In the genomic region with DNA sequence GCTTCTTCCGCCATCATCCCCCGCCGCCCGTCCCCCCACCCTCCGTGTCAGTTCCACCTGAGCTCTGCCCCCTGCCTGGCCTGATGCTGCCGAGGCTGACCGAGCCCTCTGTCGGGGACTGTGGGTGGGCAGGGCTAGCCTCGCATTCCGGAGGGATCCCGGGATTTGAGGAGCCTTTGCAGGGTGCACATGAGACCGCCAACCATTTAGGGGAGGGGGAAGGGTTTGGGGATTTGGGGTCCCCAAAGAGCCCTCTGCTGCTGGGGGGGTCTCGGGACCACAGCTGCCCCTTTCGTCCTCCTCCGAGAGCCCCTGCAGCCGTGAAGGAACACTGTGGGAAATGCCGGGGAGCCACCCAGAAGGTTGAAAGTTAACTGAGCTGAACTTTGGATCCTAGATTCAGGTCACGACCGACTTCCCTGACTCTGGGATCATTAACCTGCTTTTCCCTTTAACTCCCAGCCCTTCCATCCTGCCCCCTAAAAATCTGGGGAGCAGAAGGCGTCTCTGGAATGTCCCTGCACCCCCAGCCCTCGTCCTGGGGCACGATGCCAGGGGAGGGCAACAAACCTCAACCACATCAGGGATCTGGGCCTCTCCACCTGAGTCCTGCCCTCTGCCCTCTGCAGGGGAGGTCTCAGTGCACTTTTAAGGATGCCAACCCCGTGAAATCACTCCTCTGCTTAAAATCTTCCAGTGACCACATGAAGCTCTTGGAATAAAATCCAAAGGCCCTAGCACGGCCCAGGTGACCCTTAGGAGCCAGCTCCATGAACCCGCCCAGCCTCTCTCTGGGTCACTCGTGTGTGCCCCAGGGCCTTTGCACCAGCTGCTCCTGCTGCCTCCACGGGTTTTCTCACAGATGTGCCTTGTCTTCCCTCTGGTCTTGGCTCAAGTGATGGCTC, we compare ENCODE assay signal across 1 cellular context.
TF ChIP-seq lines count a peak whose summit lies in the region.

No MANE protein-coding gene starts in this region.

TF ChIP-seq in HepG2, 621 proteins besides CTCF, POLR2A, EP300 and RAD21 (continued from another document and continues in another):
- TF ChIP-seq ZNF572 (CRISPR knock-in tag; IDR thresholded peaks at IDR 0.05): no peak
- TF ChIP-seq, protein P1, sequence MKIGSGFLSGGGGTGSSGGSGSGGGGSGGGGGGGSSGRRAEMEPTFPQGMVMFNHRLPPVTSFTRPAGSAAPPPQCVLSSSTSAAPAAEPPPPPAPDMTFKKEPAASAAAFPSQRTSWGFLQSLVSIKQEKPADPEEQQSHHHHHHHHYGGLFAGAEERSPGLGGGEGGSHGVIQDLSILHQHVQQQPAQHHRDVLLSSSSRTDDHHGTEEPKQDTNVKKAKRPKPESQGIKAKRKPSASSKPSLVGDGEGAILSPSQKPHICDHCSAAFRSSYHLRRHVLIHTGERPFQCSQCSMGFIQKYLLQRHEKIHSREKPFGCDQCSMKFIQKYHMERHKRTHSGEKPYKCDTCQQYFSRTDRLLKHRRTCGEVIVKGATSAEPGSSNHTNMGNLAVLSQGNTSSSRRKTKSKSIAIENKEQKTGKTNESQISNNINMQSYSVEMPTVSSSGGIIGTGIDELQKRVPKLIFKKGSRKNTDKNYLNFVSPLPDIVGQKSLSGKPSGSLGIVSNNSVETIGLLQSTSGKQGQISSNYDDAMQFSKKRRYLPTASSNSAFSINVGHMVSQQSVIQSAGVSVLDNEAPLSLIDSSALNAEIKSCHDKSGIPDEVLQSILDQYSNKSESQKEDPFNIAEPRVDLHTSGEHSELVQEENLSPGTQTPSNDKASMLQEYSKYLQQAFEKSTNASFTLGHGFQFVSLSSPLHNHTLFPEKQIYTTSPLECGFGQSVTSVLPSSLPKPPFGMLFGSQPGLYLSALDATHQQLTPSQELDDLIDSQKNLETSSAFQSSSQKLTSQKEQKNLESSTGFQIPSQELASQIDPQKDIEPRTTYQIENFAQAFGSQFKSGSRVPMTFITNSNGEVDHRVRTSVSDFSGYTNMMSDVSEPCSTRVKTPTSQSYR (CRISPR knock-in tag; IDR thresholded peaks at IDR 0.05; ENCODE audit: borderline replicate concordance): no peak
- TF ChIP-seq MXD4 (CRISPR knock-in tag; IDR thresholded peaks at IDR 0.05): no peak
- peak; percentile 80 for TF ChIP-seq RARA (CRISPR knock-in tag; IDR thresholded peaks at IDR 0.05)
- TF ChIP-seq, protein P2, sequence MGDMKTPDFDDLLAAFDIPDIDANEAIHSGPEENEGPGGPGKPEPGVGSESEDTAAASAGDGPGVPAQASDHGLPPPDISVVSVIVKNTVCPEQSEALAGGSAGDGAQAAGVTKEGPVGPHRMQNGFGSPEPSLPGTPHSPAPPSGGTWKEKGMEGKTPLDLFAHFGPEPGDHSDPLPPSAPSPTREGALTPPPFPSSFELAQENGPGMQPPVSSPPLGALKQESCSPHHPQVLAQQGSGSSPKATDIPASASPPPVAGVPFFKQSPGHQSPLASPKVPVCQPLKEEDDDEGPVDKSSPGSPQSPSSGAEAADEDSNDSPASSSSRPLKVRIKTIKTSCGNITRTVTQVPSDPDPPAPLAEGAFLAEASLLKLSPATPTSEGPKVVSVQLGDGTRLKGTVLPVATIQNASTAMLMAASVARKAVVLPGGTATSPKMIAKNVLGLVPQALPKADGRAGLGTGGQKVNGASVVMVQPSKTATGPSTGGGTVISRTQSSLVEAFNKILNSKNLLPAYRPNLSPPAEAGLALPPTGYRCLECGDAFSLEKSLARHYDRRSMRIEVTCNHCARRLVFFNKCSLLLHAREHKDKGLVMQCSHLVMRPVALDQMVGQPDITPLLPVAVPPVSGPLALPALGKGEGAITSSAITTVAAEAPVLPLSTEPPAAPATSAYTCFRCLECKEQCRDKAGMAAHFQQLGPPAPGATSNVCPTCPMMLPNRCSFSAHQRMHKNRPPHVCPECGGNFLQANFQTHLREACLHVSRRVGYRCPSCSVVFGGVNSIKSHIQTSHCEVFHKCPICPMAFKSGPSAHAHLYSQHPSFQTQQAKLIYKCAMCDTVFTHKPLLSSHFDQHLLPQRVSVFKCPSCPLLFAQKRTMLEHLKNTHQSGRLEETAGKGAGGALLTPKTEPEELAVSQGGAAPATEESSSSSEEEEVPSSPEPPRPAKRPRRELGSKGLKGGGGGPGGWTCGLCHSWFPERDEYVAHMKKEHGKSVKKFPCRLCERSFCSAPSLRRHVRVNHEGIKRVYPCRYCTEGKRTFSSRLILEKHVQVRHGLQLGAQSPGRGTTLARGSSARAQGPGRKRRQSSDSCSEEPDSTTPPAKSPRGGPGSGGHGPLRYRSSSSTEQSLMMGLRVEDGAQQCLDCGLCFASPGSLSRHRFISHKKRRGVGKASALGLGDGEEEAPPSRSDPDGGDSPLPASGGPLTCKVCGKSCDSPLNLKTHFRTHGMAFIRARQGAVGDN (CRISPR knock-in tag; IDR thresholded peaks at IDR 0.05): peak; percentile 67
- TF ChIP-seq NR2F2 (IDR thresholded peaks at IDR 0.05; ENCODE audit: borderline replicate concordance, low read depth): 0 out of 2 replicates have a peak, but pooled peaks have one; percentile 29
- TF ChIP-seq NFKB2 (CRISPR knock-in tag; IDR thresholded peaks at IDR 0.05; ENCODE audit: borderline replicate concordance): no peak
- TF ChIP-seq, protein P3, sequence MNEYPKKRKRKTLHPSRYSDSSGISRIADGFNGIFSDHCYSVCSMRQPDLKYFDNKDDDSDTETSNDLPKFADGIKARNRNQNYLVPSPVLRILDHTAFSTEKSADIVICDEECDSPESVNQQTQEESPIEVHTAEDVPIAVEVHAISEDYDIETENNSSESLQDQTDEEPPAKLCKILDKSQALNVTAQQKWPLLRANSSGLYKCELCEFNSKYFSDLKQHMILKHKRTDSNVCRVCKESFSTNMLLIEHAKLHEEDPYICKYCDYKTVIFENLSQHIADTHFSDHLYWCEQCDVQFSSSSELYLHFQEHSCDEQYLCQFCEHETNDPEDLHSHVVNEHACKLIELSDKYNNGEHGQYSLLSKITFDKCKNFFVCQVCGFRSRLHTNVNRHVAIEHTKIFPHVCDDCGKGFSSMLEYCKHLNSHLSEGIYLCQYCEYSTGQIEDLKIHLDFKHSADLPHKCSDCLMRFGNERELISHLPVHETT (CRISPR knock-in tag; conservative IDR thresholded peaks at IDR 0.05): no peak
- no peak for TF ChIP-seq TOE1 (CRISPR knock-in tag; IDR thresholded peaks at IDR 0.05)
- peak; percentile 65 for TF ChIP-seq ASH2L (IDR thresholded peaks at IDR 0.05; ENCODE audit: insufficient read length, low read depth, low read length)
- TF ChIP-seq STAT5B (CRISPR knock-in tag; IDR thresholded peaks at IDR 0.05): no peak
- TF ChIP-seq, protein P4, sequence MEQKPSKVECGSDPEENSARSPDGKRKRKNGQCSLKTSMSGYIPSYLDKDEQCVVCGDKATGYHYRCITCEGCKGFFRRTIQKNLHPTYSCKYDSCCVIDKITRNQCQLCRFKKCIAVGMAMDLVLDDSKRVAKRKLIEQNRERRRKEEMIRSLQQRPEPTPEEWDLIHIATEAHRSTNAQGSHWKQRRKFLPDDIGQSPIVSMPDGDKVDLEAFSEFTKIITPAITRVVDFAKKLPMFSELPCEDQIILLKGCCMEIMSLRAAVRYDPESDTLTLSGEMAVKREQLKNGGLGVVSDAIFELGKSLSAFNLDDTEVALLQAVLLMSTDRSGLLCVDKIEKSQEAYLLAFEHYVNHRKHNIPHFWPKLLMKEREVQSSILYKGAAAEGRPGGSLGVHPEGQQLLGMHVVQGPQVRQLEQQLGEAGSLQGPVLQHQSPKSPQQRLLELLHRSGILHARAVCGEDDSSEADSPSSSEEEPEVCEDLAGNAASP (CRISPR knock-in tag; IDR thresholded peaks at IDR 0.05; ENCODE audit: borderline replicate concordance): peak; percentile 29; the same call in 1 of the 2 replicates
- no peak for TF ChIP-seq MEF2D (CRISPR knock-in tag; IDR thresholded peaks at IDR 0.05)
- TF ChIP-seq, protein P5, sequence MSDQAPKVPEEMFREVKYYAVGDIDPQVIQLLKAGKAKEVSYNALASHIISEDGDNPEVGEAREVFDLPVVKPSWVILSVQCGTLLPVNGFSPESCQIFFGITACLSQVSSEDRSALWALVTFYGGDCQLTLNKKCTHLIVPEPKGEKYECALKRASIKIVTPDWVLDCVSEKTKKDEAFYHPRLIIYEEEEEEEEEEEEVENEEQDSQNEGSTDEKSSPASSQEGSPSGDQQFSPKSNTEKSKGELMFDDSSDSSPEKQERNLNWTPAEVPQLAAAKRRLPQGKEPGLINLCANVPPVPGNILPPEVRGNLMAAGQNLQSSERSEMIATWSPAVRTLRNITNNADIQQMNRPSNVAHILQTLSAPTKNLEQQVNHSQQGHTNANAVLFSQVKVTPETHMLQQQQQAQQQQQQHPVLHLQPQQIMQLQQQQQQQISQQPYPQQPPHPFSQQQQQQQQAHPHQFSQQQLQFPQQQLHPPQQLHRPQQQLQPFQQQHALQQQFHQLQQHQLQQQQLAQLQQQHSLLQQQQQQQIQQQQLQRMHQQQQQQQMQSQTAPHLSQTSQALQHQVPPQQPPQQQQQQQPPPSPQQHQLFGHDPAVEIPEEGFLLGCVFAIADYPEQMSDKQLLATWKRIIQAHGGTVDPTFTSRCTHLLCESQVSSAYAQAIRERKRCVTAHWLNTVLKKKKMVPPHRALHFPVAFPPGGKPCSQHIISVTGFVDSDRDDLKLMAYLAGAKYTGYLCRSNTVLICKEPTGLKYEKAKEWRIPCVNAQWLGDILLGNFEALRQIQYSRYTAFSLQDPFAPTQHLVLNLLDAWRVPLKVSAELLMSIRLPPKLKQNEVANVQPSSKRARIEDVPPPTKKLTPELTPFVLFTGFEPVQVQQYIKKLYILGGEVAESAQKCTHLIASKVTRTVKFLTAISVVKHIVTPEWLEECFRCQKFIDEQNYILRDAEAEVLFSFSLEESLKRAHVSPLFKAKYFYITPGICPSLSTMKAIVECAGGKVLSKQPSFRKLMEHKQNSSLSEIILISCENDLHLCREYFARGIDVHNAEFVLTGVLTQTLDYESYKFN (CRISPR knock-in tag; conservative IDR thresholded peaks at IDR 0.05): peak; percentile 54
- TF ChIP-seq ZNF432 (CRISPR knock-in tag; IDR thresholded peaks at IDR 0.05; ENCODE audit: borderline replicate concordance): no peak
- TF ChIP-seq ZNF670 (CRISPR knock-in tag; IDR thresholded peaks at IDR 0.05; ENCODE audit: borderline replicate concordance): no peak
- TF ChIP-seq PPARG (CRISPR knock-in tag; conservative IDR thresholded peaks at IDR 0.05): no peak
- TF ChIP-seq, protein P6, sequence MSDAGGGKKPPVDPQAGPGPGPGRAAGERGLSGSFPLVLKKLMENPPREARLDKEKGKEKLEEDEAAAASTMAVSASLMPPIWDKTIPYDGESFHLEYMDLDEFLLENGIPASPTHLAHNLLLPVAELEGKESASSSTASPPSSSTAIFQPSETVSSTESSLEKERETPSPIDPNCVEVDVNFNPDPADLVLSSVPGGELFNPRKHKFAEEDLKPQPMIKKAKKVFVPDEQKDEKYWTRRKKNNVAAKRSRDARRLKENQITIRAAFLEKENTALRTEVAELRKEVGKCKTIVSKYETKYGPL (CRISPR knock-in tag; IDR thresholded peaks at IDR 0.05): no peak
- TF ChIP-seq, protein P7, sequence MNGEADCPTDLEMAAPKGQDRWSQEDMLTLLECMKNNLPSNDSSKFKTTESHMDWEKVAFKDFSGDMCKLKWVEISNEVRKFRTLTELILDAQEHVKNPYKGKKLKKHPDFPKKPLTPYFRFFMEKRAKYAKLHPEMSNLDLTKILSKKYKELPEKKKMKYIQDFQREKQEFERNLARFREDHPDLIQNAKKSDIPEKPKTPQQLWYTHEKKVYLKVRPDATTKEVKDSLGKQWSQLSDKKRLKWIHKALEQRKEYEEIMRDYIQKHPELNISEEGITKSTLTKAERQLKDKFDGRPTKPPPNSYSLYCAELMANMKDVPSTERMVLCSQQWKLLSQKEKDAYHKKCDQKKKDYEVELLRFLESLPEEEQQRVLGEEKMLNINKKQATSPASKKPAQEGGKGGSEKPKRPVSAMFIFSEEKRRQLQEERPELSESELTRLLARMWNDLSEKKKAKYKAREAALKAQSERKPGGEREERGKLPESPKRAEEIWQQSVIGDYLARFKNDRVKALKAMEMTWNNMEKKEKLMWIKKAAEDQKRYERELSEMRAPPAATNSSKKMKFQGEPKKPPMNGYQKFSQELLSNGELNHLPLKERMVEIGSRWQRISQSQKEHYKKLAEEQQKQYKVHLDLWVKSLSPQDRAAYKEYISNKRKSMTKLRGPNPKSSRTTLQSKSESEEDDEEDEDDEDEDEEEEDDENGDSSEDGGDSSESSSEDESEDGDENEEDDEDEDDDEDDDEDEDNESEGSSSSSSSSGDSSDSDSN (CRISPR knock-in tag; IDR thresholded peaks at IDR 0.05): 0 out of 2 replicates have a peak, but pooled peaks have one; percentile 34
- peak; percentile 16 for TF ChIP-seq TEAD3 (CRISPR knock-in tag; optimal IDR thresholded peaks at IDR 0.05; ENCODE audit: borderline replicate concordance)
- TF ChIP-seq ZNF615 (CRISPR knock-in tag; IDR thresholded peaks at IDR 0.05; ENCODE audit: borderline replicate concordance): no peak
- TF ChIP-seq, protein P8, sequence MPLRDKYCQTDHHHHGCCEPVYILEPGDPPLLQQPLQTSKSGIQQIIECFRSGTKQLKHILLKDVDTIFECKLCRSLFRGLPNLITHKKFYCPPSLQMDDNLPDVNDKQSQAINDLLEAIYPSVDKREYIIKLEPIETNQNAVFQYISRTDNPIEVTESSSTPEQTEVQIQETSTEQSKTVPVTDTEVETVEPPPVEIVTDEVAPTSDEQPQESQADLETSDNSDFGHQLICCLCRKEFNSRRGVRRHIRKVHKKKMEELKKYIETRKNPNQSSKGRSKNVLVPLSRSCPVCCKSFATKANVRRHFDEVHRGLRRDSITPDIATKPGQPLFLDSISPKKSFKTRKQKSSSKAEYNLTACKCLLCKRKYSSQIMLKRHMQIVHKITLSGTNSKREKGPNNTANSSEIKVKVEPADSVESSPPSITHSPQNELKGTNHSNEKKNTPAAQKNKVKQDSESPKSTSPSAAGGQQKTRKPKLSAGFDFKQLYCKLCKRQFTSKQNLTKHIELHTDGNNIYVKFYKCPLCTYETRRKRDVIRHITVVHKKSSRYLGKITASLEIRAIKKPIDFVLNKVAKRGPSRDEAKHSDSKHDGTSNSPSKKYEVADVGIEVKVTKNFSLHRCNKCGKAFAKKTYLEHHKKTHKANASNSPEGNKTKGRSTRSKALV (CRISPR knock-in tag; IDR thresholded peaks at IDR 0.05): 0 out of 2 replicates have a peak, but pooled peaks have one; percentile 5
- TF ChIP-seq ZNF672 (CRISPR knock-in tag; IDR thresholded peaks at IDR 0.05): no peak
